21 cellular contexts compared by ENCODE assay signal in genomic region chr7:156019776-156020565, GRCh38.
DNase-seq lines count a peak whose midpoint lies in the region; ATAC-seq and TF ChIP-seq lines count a peak whose summit lies in the region.
"Had no signal": no experiment of that assay in that cellular context is flagged by ENCODE, and none has a peak within 500 bp of the region (broad histone marks: within the 10 kb centered on the region; RNA-seq: fewer than 3 reads in every experiment).

No MANE protein-coding gene starts in this region.

- H3K4me1 ChIP-seq in upper lobe of right lung, result no peaks in the 10 kb centered on the region
- H3K4me1 ChIP-seq: A549 had no signal

- H3K9me3 Mint-ChIP-seq in activated T-cell treated with anti-CD3 and anti-CD28 coated beads, Interleukin-2, amount 50 U/mL, for 24 hours, result peaks cover 5% of the 10 kb centered on the region
- H3K9me3 Mint-ChIP-seq in activated naive CD8-positive, alpha-beta T cell treated with anti-CD3 and anti-CD28 coated beads for 36 hours, result peaks cover 9% of the 10 kb centered on the region

- H3K27ac Mint-ChIP-seq in activated T-cell treated with anti-CD3 and anti-CD28 coated beads, Interleukin-2, amount 50 U/mL, for 24 hours, result peak overlapping the region; percentile 10
- H3K27ac Mint-ChIP-seq in activated naive CD8-positive, alpha-beta T cell treated with anti-CD3 and anti-CD28 coated beads for 36 hours, result peak overlapping the region; percentile 51
- H3K27ac Mint-ChIP-seq: B cell had no signal

- TF ChIP-seq CTCF in upper lobe of right lung (IDR thresholded peaks at IDR 0.05), result no peak

- H3K4me3 Mint-ChIP-seq in activated T-cell treated with anti-CD3 and anti-CD28 coated beads, Interleukin-2, amount 50 U/mL, for 24 hours, result no peak overlapping the region
- no peak overlapping the region for H3K4me3 Mint-ChIP-seq in activated naive CD8-positive, alpha-beta T cell treated with anti-CD3 and anti-CD28 coated beads for 36 hours
- H3K4me3 Mint-ChIP-seq: B cell, CD14-positive monocyte had no signal

- DNase-seq in activated T-cell treated with anti-CD3 and anti-CD28 coated beads, Interleukin-2, amount 50 U/mL, for 24 hours, result no peak
- DNase-seq in activated T-cell treated with anti-CD3 and anti-CD28 coated beads, Interleukin-2, amount 50 U/mL, for 1 hour, result no peak
- peak; percentile 24 for DNase-seq in activated naive CD8-positive, alpha-beta T cell treated with anti-CD3 and anti-CD28 coated beads for 36 hours
- DNase-seq in left lobe of liver (ENCODE audit: low spot score) (peak; percentile 31), upper lobe of right lung (peak; percentile 49), putamen (ENCODE audit: low spot score) (no peak), OCI-M1 (lab: John Stamatoyannopoulos, UW) (no peak)
- DNase-seq: DMS53, GDM1, Karpas-422, NCI-H1417, NCI-H1694 treated with DMSO at 0.1 percent for 48 hours, NCI-H2081 treated with DMSO at 0.1 percent for 48 hours, NCI-H2171 treated with DMSO at 0.1 percent for 48 hours, NCI-H524 treated with DMSO at 0.1 percent for 48 hours, NCI-H82 had no signal

- H3K4me1 Mint-ChIP-seq in activated T-cell treated with anti-CD3 and anti-CD28 coated beads, Interleukin-2, amount 50 U/mL, for 24 hours (ENCODE audit: low read depth), result peaks cover 11% of the 10 kb centered on the region
- H3K4me1 Mint-ChIP-seq in activated naive CD8-positive, alpha-beta T cell treated with anti-CD3 and anti-CD28 coated beads for 36 hours, result peaks cover 14% of the 10 kb centered on the region
- H3K4me1 Mint-ChIP-seq: B cell, CD14-positive monocyte had no signal

- no peak overlapping the region for H3K27ac ChIP-seq in upper lobe of right lung
- H3K27ac ChIP-seq: A549 had no signal

- no peaks in the 10 kb centered on the region for H3K27me3 ChIP-seq in upper lobe of right lung

- H3K36me3 ChIP-seq in upper lobe of right lung, result no peaks in the 10 kb centered on the region

- H3K4me3 ChIP-seq in upper lobe of right lung, result no peak overlapping the region
- H3K4me3 ChIP-seq: A549 had no signal

- ATAC-seq in left lobe of liver (no peak), upper lobe of right lung (no peak), HG02970 (IDR thresholded peaks at IDR 0.05; ENCODE audit: low FRiP score, unreplicated experiment) (no peak)
- ATAC-seq: A549, Right ventricle myocardium inferior had no signal

- no peaks in the 10 kb centered on the region for H3K9me3 ChIP-seq in upper lobe of right lung
- H3K9me3 ChIP-seq: A549 had no signal

- intact Hi-C loops in upper lobe of right lung (cut with DNase I), result no loop called here

- H3K36me3 Mint-ChIP-seq in activated T-cell treated with anti-CD3 and anti-CD28 coated beads, Interleukin-2, amount 50 U/mL, for 24 hours (ENCODE audit: low read depth), result no peaks in the 10 kb centered on the region
- peaks cover 1% of the 10 kb centered on the region for H3K36me3 Mint-ChIP-seq in activated naive CD8-positive, alpha-beta T cell treated with anti-CD3 and anti-CD28 coated beads for 36 hours
- H3K36me3 Mint-ChIP-seq: CD14-positive monocyte had no signal

- H3K27me3 Mint-ChIP-seq in activated T-cell treated with anti-CD3 and anti-CD28 coated beads, Interleukin-2, amount 50 U/mL, for 24 hours, result peaks cover 14% of the 10 kb centered on the region
- peaks cover 4% of the 10 kb centered on the region for H3K27me3 Mint-ChIP-seq in activated naive CD8-positive, alpha-beta T cell treated with anti-CD3 and anti-CD28 coated beads for 36 hours

Comparison
In these comparisons a context has a peak if more than half of its experiments do, and no peak if none do; other contexts are left out.
1. DNase-seq: peak in activated naive CD8-positive, alpha-beta T cell treated with anti-CD3 and anti-CD28 coated beads for 36 hours (single experiment), left lobe of liver (single experiment) and upper lobe of right lung (single experiment); none in activated T-cell treated with anti-CD3 and anti-CD28 coated beads, Interleukin-2, amount 50 U/mL, for 24 hours (single experiment), activated T-cell treated with anti-CD3 and anti-CD28 coated beads, Interleukin-2, amount 50 U/mL, for 1 hour (single experiment), putamen (single experiment) and OCI-M1 (single experiment).